ENCODE assay signal across 20 cellular contexts in genomic region chr20:51711426-51711825, GRCh38.
"Had no signal": no experiment of that assay in that cellular context is flagged by ENCODE, and none has a peak within 500 bp of the region (broad histone marks: within the 10 kb centered on the region; RNA-seq: fewer than 3 reads in every experiment).

No MANE protein-coding gene starts in this region.

- H3K36me3 ChIP-seq: cardiac muscle cell had no signal

- H3K27ac Mint-ChIP-seq: activated B cell treated with CpG ODN at 0.5 μM for 24 hours; activated CD4-positive, alpha-beta T cell treated with anti-CD3 and anti-CD28 coated beads for 36 hours; activated naive CD8-positive, alpha-beta T cell treated with anti-CD3 and anti-CD28 coated beads, Interleukin-2, amount 10 ng/mL, durations not matched to agents 7 days and 5 days; memory B cell had no signal

- H3K9me3 Mint-ChIP-seq: activated B cell treated with CpG ODN at 0.5 μM for 24 hours; activated naive CD8-positive, alpha-beta T cell treated with anti-CD3 and anti-CD28 coated beads, Interleukin-2, amount 10 ng/mL, durations not matched to agents 7 days and 5 days; activated T-cell treated with anti-CD3 and anti-CD28 coated beads, Interleukin-2, amount 50 U/mL, for 4 hours; memory B cell had no signal

- DNase-seq: activated B cell treated with CpG ODN at 0.5 μM for 24 hours; activated CD4-positive, alpha-beta T cell treated with anti-CD3 and anti-CD28 coated beads for 36 hours; activated CD4-positive, alpha-beta T cell treated with anti-CD3 and anti-CD28 coated beads, Interleukin-2, amount 50 U/mL, for 48 hours; activated CD8-positive, alpha-beta memory T cell treated with anti-CD3 and anti-CD28 coated beads, Interleukin-2, amount 50 U/mL, for 48 hours; activated naive CD4-positive, alpha-beta T cell treated with Interleukin-2 at 50 U/mL for 16 hours; activated naive CD8-positive, alpha-beta T cell treated with anti-CD3 and anti-CD28 coated beads, Interleukin-2, amount 10 ng/mL, durations not matched to agents 7 days and 5 days; activated T-cell treated with anti-CD3 and anti-CD28 coated beads, Interleukin-2, amount 50 U/mL, for 4 hours; amygdala; cortex of kidney; heart left ventricle; left colon; mucosa of descending colon; retina; stimulated activated CD4-positive, alpha-beta T cell treated with anti-CD3 and anti-CD28 coated beads, Interleukin-4, amount 100 ng/mL, for 4 hours; stimulated activated naive CD8-positive, alpha-beta T cell treated with anti-CD3 and anti-CD28 coated beads, Interleukin-15, Interleukin-2, amounts not matched to agents 100 U/mL and 50 U/mL, for 24 hours; T-helper 9 cell; upper lobe of left lung had no signal

- H3K9me3 ChIP-seq: heart left ventricle, mucosa of descending colon, upper lobe of left lung had no signal

- H3K4me1 ChIP-seq: heart left ventricle, upper lobe of left lung had no signal

- H3K27ac ChIP-seq: cardiac muscle cell, heart left ventricle, upper lobe of left lung had no signal

- ATAC-seq: activated CD4-positive, alpha-beta T cell treated with anti-CD3 and anti-CD28 coated beads for 36 hours; activated T-cell treated with anti-CD3 and anti-CD28 coated beads, Interleukin-2, amount 50 U/mL, for 4 hours; heart left ventricle; left colon; mucosa of descending colon; stimulated activated naive CD8-positive, alpha-beta T cell treated with anti-CD3 and anti-CD28 coated beads, Interleukin-15, Interleukin-2, amounts not matched to agents 100 U/mL and 50 U/mL, for 24 hours had no signal

- H3K4me3 Mint-ChIP-seq: activated B cell treated with CpG ODN at 0.5 μM for 24 hours; activated CD4-positive, alpha-beta T cell treated with anti-CD3 and anti-CD28 coated beads for 36 hours; activated naive CD8-positive, alpha-beta T cell treated with anti-CD3 and anti-CD28 coated beads, Interleukin-2, amount 10 ng/mL, durations not matched to agents 7 days and 5 days; activated T-cell treated with anti-CD3 and anti-CD28 coated beads, Interleukin-2, amount 50 U/mL, for 4 hours; memory B cell had no signal

- H3K36me3 Mint-ChIP-seq: activated naive CD8-positive, alpha-beta T cell treated with anti-CD3 and anti-CD28 coated beads, Interleukin-2, amount 10 ng/mL, durations not matched to agents 7 days and 5 days; memory B cell had no signal

- H3K27me3 Mint-ChIP-seq: progenitor cell of endocrine pancreas had no signal

- H3K4me1 Mint-ChIP-seq: activated B cell treated with CpG ODN at 0.5 μM for 24 hours; activated naive CD8-positive, alpha-beta T cell treated with anti-CD3 and anti-CD28 coated beads, Interleukin-2, amount 10 ng/mL, durations not matched to agents 7 days and 5 days; memory B cell had no signal

- H3K4me3 ChIP-seq: cardiac muscle cell, heart left ventricle, mucosa of descending colon, upper lobe of left lung had no signal

- H3K27me3 ChIP-seq: cardiac muscle cell, heart left ventricle, upper lobe of left lung had no signal
